ENCODE assay signal across 10 cellular contexts in genomic region chr15:62895905-62896316, GRCh38.
A peak's percentile ranks its signal among the peaks of the same experiment; 100 is the strongest.
DNase-seq lines count a peak whose midpoint lies in the region; TF ChIP-seq lines count a peak whose summit lies in the region.
"Had no signal": no experiment of that assay in that cellular context is flagged by ENCODE, and none has a peak within 500 bp of the region (broad histone marks: within the 10 kb centered on the region; RNA-seq: fewer than 3 reads in every experiment).

No MANE protein-coding gene starts in this region.

- H3K27ac ChIP-seq in iPS-18a (ENCODE audit: low read length) (peak overlapping the region; percentile 1), smooth muscle cell (ENCODE audit: low read depth) (peak overlapping the region; percentile 100)
- H3K27ac ChIP-seq: parathyroid adenoma had no signal

- H3F3A ChIP-seq in smooth muscle cell (ENCODE audit: low read depth): peaks cover 27% of the 10 kb centered on the region

- no peaks in the 10 kb centered on the region for H3K36me3 ChIP-seq in iPS-18a (ENCODE audit: control insufficient read depth, low read depth, low read length)
- no peaks in the 10 kb centered on the region for H3K36me3 ChIP-seq in smooth muscle cell (ENCODE audit: low read depth)

- H2AFZ ChIP-seq in smooth muscle cell (ENCODE audit: low read depth): no peak overlapping the region
- H2AFZ ChIP-seq: parathyroid adenoma had no signal

- H4K20me1 ChIP-seq in smooth muscle cell (ENCODE audit: low read depth): no peaks in the 10 kb centered on the region

- peak overlapping the region; percentile 68 for H3K4me2 ChIP-seq in smooth muscle cell

- TF ChIP-seq CTCF in smooth muscle cell (IDR thresholded peaks at IDR 0.05; ENCODE audit: borderline replicate concordance, insufficient read depth, poor library complexity, severe bottlenecking): no peak
- TF ChIP-seq CTCF in GM13977 (IDR thresholded peaks at IDR 0.05; ENCODE audit: extremely low read depth, insufficient read depth, missing control alignments): no peak

- 6% methylated on average over 1 of the region's 1 CpG for WGBS in smooth muscle cell (ENCODE audit: low lambda C conversion rate)

- DNase-seq in HPDE6-E6E7 (ENCODE audit: extremely low spot score) (peak; percentile 43), astrocyte of the hippocampus (ENCODE audit: low read depth, low spot score) (peak; percentile 79), smooth muscle cell (lab: John Stamatoyannopoulos, UW; ENCODE audit: unreplicated experiment) (no peak), GM13977 (ENCODE audit: low spot score) (no peak), globus pallidus (ENCODE audit: low spot score) (no peak), medulla oblongata (ENCODE audit: extremely low spot score) (no peak), NCI-H2081 (lab: John Stamatoyannopoulos, UW) (no peak)
- DNase-seq: activated CD4-positive, alpha-beta T cell treated with anti-CD3 and anti-CD28 coated beads, Interleukin-2, amount 10 ng/mL, durations not matched to agents 24 days and 14 days had no signal

- H3K9me3 ChIP-seq in iPS-18a (ENCODE audit: control insufficient read depth, low read depth, low read length): no peaks in the 10 kb centered on the region
- no peaks in the 10 kb centered on the region for H3K9me3 ChIP-seq in smooth muscle cell (replicated peaks; ENCODE audit: low read depth)

- H3K9ac ChIP-seq in iPS-18a (ENCODE audit: low read length) (peak overlapping the region; percentile 12), smooth muscle cell (ENCODE audit: low read depth) (peak overlapping the region; percentile 99)
- H3K9ac ChIP-seq: parathyroid adenoma had no signal

- peaks cover 27% of the 10 kb centered on the region for H3K4me1 ChIP-seq in iPS-18a (ENCODE audit: control insufficient read depth, low read depth, low read length)
- peaks cover 35% of the 10 kb centered on the region for H3K4me1 ChIP-seq in smooth muscle cell (ENCODE audit: low read depth)

- no peaks in the 10 kb centered on the region for H3K79me2 ChIP-seq in smooth muscle cell (ENCODE audit: low read depth)
- H3K79me2 ChIP-seq: parathyroid adenoma had no signal

- H3K4me3 ChIP-seq in iPS-18a (ENCODE audit: low read length): no peak overlapping the region
- no peak overlapping the region for H3K4me3 ChIP-seq in smooth muscle cell

- no peaks in the 10 kb centered on the region for H3K27me3 ChIP-seq in iPS-18a (ENCODE audit: control insufficient read depth, insufficient read depth, low read length)
- no peaks in the 10 kb centered on the region for H3K27me3 ChIP-seq in smooth muscle cell (ENCODE audit: low read depth)

- in situ Hi-C loops in GM13977 (cut with MboI; ENCODE audit: low pct_unique_long_range_greater_than_20kb, low sequenced_read_pairs, unreplicated experiment): no loop called here

Comparison
In these comparisons a context has a peak if more than half of its experiments do, and no peak if none do; other contexts are left out.
1. DNase-seq: peak in HPDE6-E6E7 (single experiment) and astrocyte of the hippocampus (single experiment); none in smooth muscle cell (single experiment), GM13977 (single experiment), globus pallidus (single experiment), medulla oblongata (single experiment) and NCI-H2081 (0 of 2).